8 cellular contexts compared by ENCODE assay signal in the genomic region with DNA sequence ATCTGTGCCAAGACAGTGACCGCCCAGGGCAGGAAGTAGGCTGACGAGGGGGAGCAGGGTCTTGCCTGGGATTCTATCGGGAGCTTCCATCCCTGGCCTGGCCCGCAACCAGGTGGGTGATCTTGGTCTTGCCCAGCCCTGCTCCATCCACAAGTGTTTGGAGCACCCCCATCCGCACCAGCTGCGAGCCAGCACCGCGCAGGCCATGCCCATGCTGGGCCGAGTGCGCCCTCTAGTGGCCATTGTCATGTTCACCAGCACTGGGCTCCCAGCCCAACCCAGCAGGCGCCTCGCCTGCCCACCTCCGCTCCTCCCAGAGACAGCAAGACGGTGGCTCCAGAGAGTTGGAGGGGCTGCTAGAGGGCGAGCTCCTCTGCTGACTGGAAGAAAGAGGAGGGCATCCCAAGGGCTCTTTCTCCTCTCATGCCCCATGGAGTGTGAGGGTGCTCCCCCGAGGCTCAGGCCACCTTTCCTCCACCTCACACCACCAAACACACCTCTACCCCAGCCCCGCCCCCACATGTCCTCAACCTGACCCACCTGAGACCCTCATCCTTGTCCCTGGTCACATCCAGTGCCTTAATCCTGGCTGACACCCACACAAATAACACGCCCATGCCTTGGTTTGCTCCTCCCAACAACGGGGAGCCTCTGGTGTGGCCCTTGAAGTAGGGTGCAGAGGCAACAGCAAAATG. TPM values are rescaled to one million over a fixed set of nuclear protein-coding genes. Genes with fewer than 3 reads are reported as not detected.
DNase-seq lines count a peak whose midpoint lies in the region; ATAC-seq and TF ChIP-seq lines count a peak whose summit lies in the region.

No MANE protein-coding gene starts in this region.

- TF ChIP-seq CTCF in CD14-positive monocyte (IDR thresholded peaks at IDR 0.05) = peak; percentile 65

- ATAC-seq in HG03378 (IDR thresholded peaks at IDR 0.05; ENCODE audit: unreplicated experiment) (peak; percentile 90), memory B cell (ENCODE audit: low read depth) (peak; percentile 100)
- peak; percentile 100 for ATAC-seq in activated CD8-positive, alpha-beta T cell treated with anti-CD3 and anti-CD28 coated beads, Interleukin-2, amount 10 ng/mL, durations not matched to agents 7 days and 5 days

- H3K36me3 Mint-ChIP-seq in CD14-positive monocyte = no peaks in the 10 kb centered on the region
- H3K36me3 Mint-ChIP-seq in activated CD8-positive, alpha-beta T cell treated with anti-CD3 and anti-CD28 coated beads, Interleukin-2, amount 10 ng/mL, durations not matched to agents 7 days and 5 days (ENCODE audit: low read depth) = no peaks in the 10 kb centered on the region
- H3K36me3 Mint-ChIP-seq in memory B cell = no peaks in the 10 kb centered on the region

- POLR2A ChIA-PET in activated CD8-positive, alpha-beta T cell treated with anti-CD3 and anti-CD28 coated beads, Interleukin-2, amount 10 ng/mL, durations not matched to agents 7 days and 5 days (lab: Charles Lee) = no interaction called here

- H3K4me3 Mint-ChIP-seq in CD14-positive monocyte (no peak overlapping the region), memory B cell (no peak overlapping the region)
- no peak overlapping the region for H3K4me3 Mint-ChIP-seq in activated CD8-positive, alpha-beta T cell treated with anti-CD3 and anti-CD28 coated beads, Interleukin-2, amount 10 ng/mL, durations not matched to agents 7 days and 5 days

- H3K9me3 Mint-ChIP-seq in CD14-positive monocyte (peaks cover 0 to 6% (median 0%) of the 10 kb centered on the region in 7 donors), memory B cell (no peaks in the 10 kb centered on the region)
- H3K9me3 Mint-ChIP-seq in activated CD8-positive, alpha-beta T cell treated with anti-CD3 and anti-CD28 coated beads, Interleukin-2, amount 10 ng/mL, durations not matched to agents 7 days and 5 days (ENCODE audit: insufficient read depth) = no peaks in the 10 kb centered on the region

- no peak overlapping the region for H3K27ac Mint-ChIP-seq in CD14-positive monocyte
- no peak overlapping the region for H3K27ac Mint-ChIP-seq in activated CD8-positive, alpha-beta T cell treated with anti-CD3 and anti-CD28 coated beads, Interleukin-2, amount 10 ng/mL, durations not matched to agents 7 days and 5 days
- H3K27ac Mint-ChIP-seq in memory B cell = no peak overlapping the region

- CTCF ChIA-PET in activated CD8-positive, alpha-beta T cell treated with anti-CD3 and anti-CD28 coated beads, Interleukin-2, amount 10 ng/mL, durations not matched to agents 7 days and 5 days (lab: Charles Lee) = interaction anchor here (1.0 to 2.9 kb wide), 10 partner anchors 8 to 566 kb away, joined by 3 to 38 read pairs (median 4); a partner anchor contains a TSS

- intact Hi-C loops in CD14-positive monocyte (cut with micrococcal nuclease) = loop anchor here (2.0 to 10.0 kb wide), 4 partner anchors 35 to 545 kb away; a partner anchor contains a TSS

- peaks cover 4 to 10% (median 4%) of the 10 kb centered on the region in 3 donors for H3K27me3 Mint-ChIP-seq in CD14-positive monocyte (ENCODE audit: low read depth in 3 of 3)
- no peaks in the 10 kb centered on the region for H3K27me3 Mint-ChIP-seq in activated CD8-positive, alpha-beta T cell treated with anti-CD3 and anti-CD28 coated beads, Interleukin-2, amount 10 ng/mL, durations not matched to agents 7 days and 5 days (ENCODE audit: low read depth)
- peaks cover 1% of the 10 kb centered on the region for H3K27me3 Mint-ChIP-seq in memory B cell

- DNase-seq in CD14-positive monocyte (ENCODE audit: low spot score) = peak; percentile 75
- DNase-seq in GM19240 (ENCODE audit: insufficient read length, low spot score) = peak; percentile 96
- DNase-seq in NCI-H774 (lab: John Stamatoyannopoulos, UW) = peak; percentile 57
- peak; percentile 85 for DNase-seq in activated CD8-positive, alpha-beta T cell treated with anti-CD3 and anti-CD28 coated beads, Interleukin-2, amount 10 ng/mL, durations not matched to agents 7 days and 5 days
- peak; percentile 73 for DNase-seq in effector CD8-positive, alpha-beta T cell (lab: John Stamatoyannopoulos, UW)
- peak; percentile 78 to 80 for DNase-seq in memory B cell (ENCODE audit: low spot score in 2 of 2)
- DNase-seq in stimulated activated CD8-positive, alpha-beta memory T cell treated with anti-CD3 and anti-CD28 coated beads, Interleukin-15, amount 100 ng/mL, for 48 hours (ENCODE audit: low read depth in 2 of 2) = peak; percentile 64 to 66

- peaks cover 3% of the 10 kb centered on the region for H3K4me1 Mint-ChIP-seq in CD14-positive monocyte
- peaks cover 6% of the 10 kb centered on the region for H3K4me1 Mint-ChIP-seq in activated CD8-positive, alpha-beta T cell treated with anti-CD3 and anti-CD28 coated beads, Interleukin-2, amount 10 ng/mL, durations not matched to agents 7 days and 5 days (ENCODE audit: low read depth)
- H3K4me1 Mint-ChIP-seq in memory B cell = no peaks in the 10 kb centered on the region

RNA-seq across cellular contexts. Expression of a gene that starts 9.8 kb away (rescaled TPM):
- polyA plus RNA-seq in CD14-positive monocyte = not detected
- total RNA-seq in activated CD8-positive, alpha-beta T cell treated with anti-CD3 and anti-CD28 coated beads, Interleukin-2, amount 10 ng/mL, durations not matched to agents 7 days and 5 days = not detected

RNA-seq across cellular contexts. Expression of a gene that starts 12.9 kb away (rescaled TPM):
- not detected for polyA plus RNA-seq in CD14-positive monocyte
- not detected for total RNA-seq in activated CD8-positive, alpha-beta T cell treated with anti-CD3 and anti-CD28 coated beads, Interleukin-2, amount 10 ng/mL, durations not matched to agents 7 days and 5 days

RNA-seq across cellular contexts. Expression of a gene that starts 37.3 kb away (rescaled TPM):
- 10 to 100 TPM; 23.8 to 26.7 TPM for polyA plus RNA-seq in CD14-positive monocyte
- total RNA-seq in activated CD8-positive, alpha-beta T cell treated with anti-CD3 and anti-CD28 coated beads, Interleukin-2, amount 10 ng/mL, durations not matched to agents 7 days and 5 days = 10 to 100 TPM; 56.6 to 57.7 TPM

Comparison
In these comparisons a context has a peak if more than half of its experiments do, and no peak if none do; other contexts are left out.
1. Peak in every context shown above with its lines: DNase-seq and ATAC-seq.